In the genomic region with DNA sequence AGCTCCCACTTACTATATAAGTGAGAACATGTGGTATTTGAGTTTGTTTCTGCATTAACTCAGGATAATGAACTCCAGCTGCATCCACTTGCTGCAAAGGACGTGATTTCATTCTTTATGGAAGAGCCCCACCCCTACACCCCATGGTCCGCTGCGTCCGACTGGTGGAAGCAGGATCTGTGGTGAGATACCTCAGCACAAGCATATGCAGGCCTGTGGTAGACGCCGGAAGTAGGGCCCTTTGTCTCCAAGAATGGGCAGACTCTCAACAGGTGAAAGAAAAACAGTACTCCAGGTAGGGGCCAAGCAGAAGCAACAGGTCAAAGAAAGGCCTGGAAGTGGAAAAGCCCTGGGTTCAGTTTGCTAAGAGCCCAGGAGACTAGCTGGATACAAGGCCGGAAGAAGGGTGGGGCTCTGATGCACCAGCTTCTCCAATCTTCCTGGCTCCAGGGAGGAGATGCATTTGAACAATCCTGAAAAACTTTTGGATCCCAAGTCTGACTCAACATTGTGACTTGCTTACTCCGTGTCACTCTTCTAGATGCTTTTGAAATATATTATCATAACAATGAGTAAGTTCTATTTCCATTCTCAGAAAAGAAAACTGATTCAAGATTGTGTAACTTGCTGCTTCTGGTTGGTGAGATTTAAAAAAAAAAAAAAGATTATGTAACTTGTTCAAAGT, we compare ENCODE assay signal across 11 cellular contexts. TPM values are rescaled to one million over a fixed set of nuclear protein-coding genes. Genes with fewer than 3 reads are reported as not detected.
DNase-seq lines count a peak whose midpoint lies in the region; ATAC-seq and TF ChIP-seq lines count a peak whose summit lies in the region.
"Had no signal": no experiment of that assay in that cellular context is flagged by ENCODE, and none has a peak within 500 bp of the region (broad histone marks: within the 10 kb centered on the region; RNA-seq: fewer than 3 reads in every experiment).

No MANE protein-coding gene starts in this region.

- H3K27ac Mint-ChIP-seq in stimulated activated effector memory CD8-positive, alpha-beta T cell treated with anti-CD3 and anti-CD28 coated beads, Interleukin-12 subunit alpha, Interleukin-12 subunit beta, amount 100 ng/mL, for 72 hours: peak overlapping the region; percentile 64

- peak overlapping the region; percentile 13 for H3K9ac ChIP-seq in fibroblast of lung (ENCODE audit: insufficient read depth, low read length)

- ATAC-seq in activated CD4-positive, CD25-positive, alpha-beta regulatory T cell treated with anti-CD3 and anti-CD28 coated beads, Interleukin-2, amount 50 U/mL, for 24 hours: peak; percentile 47 to 67
- no peak for ATAC-seq in stimulated activated effector memory CD8-positive, alpha-beta T cell treated with anti-CD3 and anti-CD28 coated beads, Interleukin-12 subunit alpha, Interleukin-12 subunit beta, amount 100 ng/mL, for 72 hours
- no peak for ATAC-seq in HG03469 (IDR thresholded peaks at IDR 0.05; ENCODE audit: unreplicated experiment)

- H3K9me3 ChIP-seq in fibroblast of lung (ENCODE audit: control insufficient read depth, insufficient read depth, low read depth, low read length): no peaks in the 10 kb centered on the region
- H3K9me3 ChIP-seq: colonic mucosa, prostate gland had no signal

- H3K4me1 ChIP-seq in fibroblast of lung (ENCODE audit: control insufficient read depth, extremely low read depth, insufficient read depth, low read length): peaks cover 12% of the 10 kb centered on the region
- H3K4me1 ChIP-seq: colonic mucosa, prostate gland had no signal

- peak overlapping the region; percentile 94 for H3K4me3 Mint-ChIP-seq in stimulated activated effector memory CD8-positive, alpha-beta T cell treated with anti-CD3 and anti-CD28 coated beads, Interleukin-12 subunit alpha, Interleukin-12 subunit beta, amount 100 ng/mL, for 72 hours

- no peaks in the 10 kb centered on the region for H3K36me3 ChIP-seq in fibroblast of lung (ENCODE audit: control insufficient read depth, insufficient read depth, low read length)
- H3K36me3 ChIP-seq: colonic mucosa, prostate gland had no signal

- peak overlapping the region; percentile 93 for H3K27ac ChIP-seq in fibroblast of lung (ENCODE audit: insufficient read depth, low read length)
- H3K27ac ChIP-seq: colonic mucosa, prostate gland had no signal

- H3K4me2 ChIP-seq in fibroblast of lung (ENCODE audit: extremely low read depth, insufficient read depth, low read length): peak overlapping the region; percentile 15

- peaks cover 36% of the 10 kb centered on the region for H3K36me3 Mint-ChIP-seq in stimulated activated effector memory CD8-positive, alpha-beta T cell treated with anti-CD3 and anti-CD28 coated beads, Interleukin-12 subunit alpha, Interleukin-12 subunit beta, amount 100 ng/mL, for 72 hours

- H3K27me3 ChIP-seq in fibroblast of lung (ENCODE audit: control insufficient read depth, insufficient read depth, low read length): no peaks in the 10 kb centered on the region
- H3K27me3 ChIP-seq: colonic mucosa had no signal

- no peak overlapping the region for H2AFZ ChIP-seq in fibroblast of lung (ENCODE audit: low read length)

- peaks cover 14% of the 10 kb centered on the region for H3K79me2 ChIP-seq in fibroblast of lung (ENCODE audit: control insufficient read depth, insufficient read depth, low read length)

- no peaks in the 10 kb centered on the region for H3K9me3 Mint-ChIP-seq in stimulated activated effector memory CD8-positive, alpha-beta T cell treated with anti-CD3 and anti-CD28 coated beads, Interleukin-12 subunit alpha, Interleukin-12 subunit beta, amount 100 ng/mL, for 72 hours

- H3K4me3 ChIP-seq in fibroblast of lung (replicated peaks in 1 of 4; ENCODE audit: control extremely low read depth in 1 of 4, insufficient read depth in 1 of 4, low read depth in 3 of 4, low read length in 4 of 4): no peak overlapping the region
- H3K4me3 ChIP-seq: colonic mucosa, prostate gland had no signal

- TF ChIP-seq CTCF in fibroblast of lung (conservative IDR thresholded peaks at IDR 0.05 in 1 of 2, IDR thresholded peaks at IDR 0.05 in 1 of 2; ENCODE audit: low read depth in 1 of 2, low read length in 2 of 2): no peak

- no peaks in the 10 kb centered on the region for H4K20me1 ChIP-seq in fibroblast of lung (ENCODE audit: control insufficient read depth, extremely low read depth, insufficient read depth, low read length)

- DNase-seq in activated CD4-positive, CD25-positive, alpha-beta regulatory T cell (lab: John Stamatoyannopoulos, UW): no peak
- peak; percentile 92 for DNase-seq in RKO (ENCODE audit: low spot score)
- peak; percentile 81 to 87 for DNase-seq in fibroblast of lung (ENCODE audit: low read depth in 2 of 2)
- no peak for DNase-seq in stimulated activated effector memory CD8-positive, alpha-beta T cell treated with anti-CD3 and anti-CD28 coated beads, Interleukin-12 subunit alpha, Interleukin-12 subunit beta, amount 100 ng/mL, for 72 hours (ENCODE audit: low spot score in 2 of 2)
- no peak for DNase-seq in DMS114 treated with DMSO at 0.1 percent for 48 hours (lab: John Stamatoyannopoulos, UW; ENCODE audit: unreplicated experiment)
- no peak for DNase-seq in activated gamma-delta T cell (lab: John Stamatoyannopoulos, UW)
- DNase-seq: colonic mucosa, RPMI8226 had no signal

- H3K4me1 Mint-ChIP-seq in stimulated activated effector memory CD8-positive, alpha-beta T cell treated with anti-CD3 and anti-CD28 coated beads, Interleukin-12 subunit alpha, Interleukin-12 subunit beta, amount 100 ng/mL, for 72 hours: peaks cover 47% of the 10 kb centered on the region

RNA-seq across cellular contexts. Expression of gene NEAT1, which starts 30.4 kb away (rescaled TPM):
- 177 and 299 TPM in 2 replicates for total RNA-seq in fibroblast of lung
- polyA plus RNA-seq in fibroblast of lung: 40.6 and 40.9 TPM in 2 replicates
- 140 and 151 TPM in 2 replicates for polyA plus RNA-seq in fibroblast of lung (2012)
- polyA minus RNA-seq in fibroblast of lung (ENCODE audit: low replicate concordance): 61.4 and 179 TPM in 2 replicates

RNA-seq across cellular contexts. Expression of gene MALAT1, which starts 45.9 kb away (rescaled TPM):
- 14,068 and 21,991 TPM in 2 replicates for total RNA-seq in fibroblast of lung
- polyA plus RNA-seq in fibroblast of lung: 482 and 583 TPM in 2 replicates
- polyA plus RNA-seq in fibroblast of lung (2012): 274 and 335 TPM in 2 replicates
- polyA minus RNA-seq in fibroblast of lung (ENCODE audit: low replicate concordance): 1,820 and 2,014 TPM in 2 replicates

Comparison
In these comparisons a context has a peak if more than half of its experiments do, and no peak if none do; other contexts are left out.
1. ATAC-seq: peak in activated CD4-positive, CD25-positive, alpha-beta regulatory T cell treated with anti-CD3 and anti-CD28 coated beads, Interleukin-2, amount 50 U/mL, for 24 hours (2 of 2); none in stimulated activated effector memory CD8-positive, alpha-beta T cell treated with anti-CD3 and anti-CD28 coated beads, Interleukin-12 subunit alpha, Interleukin-12 subunit beta, amount 100 ng/mL, for 72 hours (single experiment) and HG03469 (single experiment).
2. DNase-seq: peak in RKO (single experiment) and fibroblast of lung (2 of 2); none in activated CD4-positive, CD25-positive, alpha-beta regulatory T cell (0 of 4), stimulated activated effector memory CD8-positive, alpha-beta T cell treated with anti-CD3 and anti-CD28 coated beads, Interleukin-12 subunit alpha, Interleukin-12 subunit beta, amount 100 ng/mL, for 72 hours (0 of 2), DMS114 treated with DMSO at 0.1 percent for 48 hours (single experiment) and activated gamma-delta T cell (single experiment).